9 cellular contexts compared by ENCODE assay signal in genomic region chr5:1110930-1111726, GRCh38. TPM values are rescaled to one million over a fixed set of nuclear protein-coding genes. Genes with fewer than 3 reads are reported as not detected.
DNase-seq lines count a peak whose midpoint lies in the region; ATAC-seq and TF ChIP-seq lines count a peak whose summit lies in the region.
"Had no signal": no experiment of that assay in that cellular context is flagged by ENCODE, and none has a peak within 500 bp of the region (broad histone marks: within the 10 kb centered on the region; RNA-seq: fewer than 3 reads in every experiment).

No MANE protein-coding gene starts in this region.

- H2AFZ ChIP-seq in neural cell (ENCODE audit: low read depth, low read length), result no peak overlapping the region

- H3K36me3 ChIP-seq in esophagus muscularis mucosa, result peaks cover 0 to 7% (median 0%) of the 10 kb centered on the region in 4 donors
- H3K36me3 ChIP-seq in neural cell (ENCODE audit: insufficient read depth, low read length), result no peaks in the 10 kb centered on the region

- no peak for ATAC-seq in stimulated activated naive CD8-positive, alpha-beta T cell treated with anti-CD3 and anti-CD28 coated beads, Interleukin-15, Interleukin-2, amounts not matched to agents 100 U/mL and 50 U/mL, for 24 hours
- ATAC-seq in HG03175 (IDR thresholded peaks at IDR 0.05; ENCODE audit: unreplicated experiment), result peak; percentile 19
- ATAC-seq in HG03378 (IDR thresholded peaks at IDR 0.05; ENCODE audit: unreplicated experiment), result no peak

- H3K9me2 ChIP-seq in neural cell (ENCODE audit: insufficient read depth, low read length), result no peaks in the 10 kb centered on the region

- no peak for DNase-seq in stimulated activated naive CD8-positive, alpha-beta T cell treated with anti-CD3 and anti-CD28 coated beads, Interleukin-15, Interleukin-2, amounts not matched to agents 100 U/mL and 50 U/mL, for 24 hours
- peak; percentile 14 to 25 for DNase-seq in activated CD4-positive, alpha-beta T cell treated with anti-CD3 and anti-CD28 coated beads, Interleukin-2, amount 50 U/mL, for 48 hours
- DNase-seq in esophagus muscularis mucosa (ENCODE audit: extremely low spot score), result no peak
- DNase-seq in cerebellar cortex (ENCODE audit: low spot score), result no peak

- H3K27me3 ChIP-seq in esophagus muscularis mucosa, result no peaks in the 10 kb centered on the region
- peaks cover 10% of the 10 kb centered on the region for H3K27me3 ChIP-seq in neural cell (ENCODE audit: insufficient read depth, low read depth, low read length)

- H3K36me3 Mint-ChIP-seq in stimulated activated naive CD8-positive, alpha-beta T cell treated with anti-CD3 and anti-CD28 coated beads, Interleukin-15, Interleukin-2, amounts not matched to agents 100 ng/mL and 50 ng/mL, for 24 hours (ENCODE audit: low read depth), result no peaks in the 10 kb centered on the region

- TF ChIP-seq RAD21 in neural cell (conservative IDR thresholded peaks at IDR 0.05), result no peak

- no peak for TF ChIP-seq CTCF in esophagus muscularis mucosa (IDR thresholded peaks at IDR 0.05)
- TF ChIP-seq CTCF in neural cell (IDR thresholded peaks at IDR 0.05; ENCODE audit: poor library complexity, severe bottlenecking), result no peak

- H3K9me3 ChIP-seq in esophagus muscularis mucosa (no peaks in the 10 kb centered on the region), neural cell (ENCODE audit: low read length) (no peaks in the 10 kb centered on the region)

- 2% methylated on average over 16 of the region's 54 CpGs for WGBS in esophagus muscularis mucosa

- intact Hi-C loops in esophagus muscularis mucosa (cut with DNase I), result loop anchor here (10.0 kb wide), 1 partner anchor 106 kb away; the partner anchor contains the start of gene NKD2

- H3F3A ChIP-seq in neural cell (ENCODE audit: insufficient read depth, low read length, poor library complexity, severe bottlenecking), result no peaks in the 10 kb centered on the region

- H3K4me3 Mint-ChIP-seq in stimulated activated naive CD8-positive, alpha-beta T cell treated with anti-CD3 and anti-CD28 coated beads, Interleukin-15, Interleukin-2, amounts not matched to agents 100 ng/mL and 50 ng/mL, for 24 hours, result peak overlapping the region; percentile 84

- H3K4me2 ChIP-seq in neural cell (ENCODE audit: low read length), result no peak overlapping the region

- H3K4me1 Mint-ChIP-seq in stimulated activated naive CD8-positive, alpha-beta T cell treated with anti-CD3 and anti-CD28 coated beads, Interleukin-15, Interleukin-2, amounts not matched to agents 100 ng/mL and 50 ng/mL, for 24 hours (ENCODE audit: low read depth), result peaks cover 30% of the 10 kb centered on the region

- H3K27ac Mint-ChIP-seq in stimulated activated naive CD8-positive, alpha-beta T cell treated with anti-CD3 and anti-CD28 coated beads, Interleukin-15, Interleukin-2, amounts not matched to agents 100 ng/mL and 50 ng/mL, for 24 hours, result peak overlapping the region; percentile 78

- H3K27me3 Mint-ChIP-seq in stimulated activated naive CD8-positive, alpha-beta T cell treated with anti-CD3 and anti-CD28 coated beads, Interleukin-15, Interleukin-2, amounts not matched to agents 100 ng/mL and 50 ng/mL, for 24 hours, result no peaks in the 10 kb centered on the region

- H3K4me3 ChIP-seq in esophagus muscularis mucosa (peak overlapping the region; percentile 76 to 96 (median 89)), neural cell (ENCODE audit: low read length) (peak overlapping the region; percentile 65)

- TF ChIP-seq POLR2A in esophagus muscularis mucosa (IDR thresholded peaks at IDR 0.05; ENCODE audit: low read depth), result no peak

- H3K9me3 Mint-ChIP-seq in stimulated activated naive CD8-positive, alpha-beta T cell treated with anti-CD3 and anti-CD28 coated beads, Interleukin-15, Interleukin-2, amounts not matched to agents 100 ng/mL and 50 ng/mL, for 24 hours, result no peaks in the 10 kb centered on the region

- peaks cover 39 to 62% (median 49%) of the 10 kb centered on the region in 4 donors for H3K4me1 ChIP-seq in esophagus muscularis mucosa

- no peak for TF ChIP-seq EP300 in esophagus muscularis mucosa (IDR thresholded peaks at IDR 0.05)
- TF ChIP-seq EP300 in neural cell (conservative IDR thresholded peaks at IDR 0.05; ENCODE audit: poor library complexity, severe bottlenecking), result no peak

- peak overlapping the region; percentile 48 for H3K9ac ChIP-seq in neural cell (ENCODE audit: low read length)

- peak overlapping the region; percentile 78 to 90 (median 85) for H3K27ac ChIP-seq in esophagus muscularis mucosa (replicated peaks in 1 of 4)
- no peak overlapping the region for H3K27ac ChIP-seq in neural cell (ENCODE audit: low read length)
- H3K27ac ChIP-seq: epithelial cell of prostate had no signal

- peaks cover 4% of the 10 kb centered on the region for H3K79me2 ChIP-seq in neural cell (replicated peaks; ENCODE audit: insufficient read depth, low read length)

- no peaks in the 10 kb centered on the region for H4K20me1 ChIP-seq in neural cell (ENCODE audit: insufficient read depth)

TF ChIP-seq in neural cell, 6 proteins besides CTCF, POLR2A, EP300 and RAD21:
- TF ChIP-seq POLR2AphosphoS5 (IDR thresholded peaks at IDR 0.05) (no peak), SMC3 (conservative IDR thresholded peaks at IDR 0.05; ENCODE audit: poor library complexity) (no peak)

RNA-seq across cellular contexts. Expression of gene SLC12A7, which starts 0.7 kb away (rescaled TPM):
- 10 to 100 TPM; 21.6 to 35.8 (median 25.4) TPM for total RNA-seq in esophagus muscularis mucosa
- 3.1 and 4.5 TPM in 2 replicates for polyA plus RNA-seq in neural cell
- polyA minus RNA-seq in neural cell, result 6.8 and 7.3 TPM in 2 replicates

Comparison
In these comparisons a context has a peak if more than half of its experiments do, and no peak if none do; other contexts are left out.
1. DNase-seq: peak in activated CD4-positive, alpha-beta T cell treated with anti-CD3 and anti-CD28 coated beads, Interleukin-2, amount 50 U/mL, for 48 hours (2 of 2); none in stimulated activated naive CD8-positive, alpha-beta T cell treated with anti-CD3 and anti-CD28 coated beads, Interleukin-15, Interleukin-2, amounts not matched to agents 100 U/mL and 50 U/mL, for 24 hours (single experiment), esophagus muscularis mucosa (single experiment) and cerebellar cortex (single experiment).